In the genomic region with DNA sequence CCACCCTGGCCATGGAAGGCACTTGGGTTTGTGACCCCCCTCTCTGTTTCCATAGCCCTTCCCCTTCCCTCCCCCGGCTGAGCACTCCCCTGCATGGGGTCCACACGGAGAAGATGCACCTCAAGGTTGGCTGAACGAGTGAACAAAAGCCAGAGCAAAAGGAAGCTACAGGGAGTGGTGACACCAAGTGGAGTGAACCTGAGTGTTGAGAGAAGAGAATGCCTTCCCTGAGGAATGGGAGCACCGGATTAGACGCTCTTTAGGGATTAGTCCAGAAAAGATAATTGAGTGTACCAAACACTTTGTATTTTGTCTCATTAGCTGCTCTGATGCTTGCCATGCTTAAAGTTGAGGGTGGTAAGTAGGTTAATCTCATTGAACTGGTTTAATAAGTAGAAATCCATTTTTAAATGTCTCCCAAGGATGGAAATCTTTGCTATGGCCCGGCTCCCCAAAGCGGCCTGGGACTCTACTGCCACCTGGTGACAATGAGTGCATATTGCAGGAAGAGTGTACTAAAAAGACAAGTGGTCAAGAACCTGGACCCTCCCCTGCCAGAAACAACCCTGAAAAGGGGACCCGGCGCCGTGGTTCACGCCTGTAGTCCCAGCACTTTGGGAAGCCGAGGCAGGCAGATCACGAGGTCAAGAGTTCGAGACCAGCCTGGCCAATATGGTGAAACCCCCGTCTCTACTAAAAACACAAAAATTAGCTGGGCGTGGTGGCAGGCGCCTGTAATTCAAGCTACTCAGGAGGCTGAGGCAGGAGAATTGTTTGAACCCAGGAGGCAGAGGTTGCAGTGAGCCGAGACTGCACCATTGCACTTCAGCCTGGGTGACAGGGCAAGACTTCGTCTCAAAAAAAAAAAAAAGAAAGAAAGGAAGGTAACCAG, we compare ENCODE assay signal across 9 cellular contexts.
DNase-seq lines count a peak whose midpoint lies in the region; ATAC-seq and TF ChIP-seq lines count a peak whose summit lies in the region.
"Had no signal": no experiment of that assay in that cellular context is flagged by ENCODE, and none has a peak within 500 bp of the region (broad histone marks: within the 10 kb centered on the region; RNA-seq: fewer than 3 reads in every experiment).

No MANE protein-coding gene starts in this region.

- no peak for ATAC-seq in stimulated activated naive B cell treated with anti-CD40 and anti-IgM and Interleukin-4, amounts not matched to agents 10 μg/mL and 1 μg/mL and 100 μg/mL, for 72 hours (replicated peaks)
- ATAC-seq: T-cell had no signal

- peaks cover 33 to 37% of the 10 kb centered on the region in 2 donors for H3K27me3 Mint-ChIP-seq in stimulated activated naive B cell treated with anti-CD40 and anti-IgM and Interleukin-4, amounts not matched to agents 10 μg/mL and 1 μg/mL and 100 μg/mL, for 72 hours

- H3K9me3 Mint-ChIP-seq in stimulated activated naive B cell treated with anti-CD40 and anti-IgM and Interleukin-4, amounts not matched to agents 10 μg/mL and 1 μg/mL and 100 μg/mL, for 72 hours = no peaks in the 10 kb centered on the region
- H3K9me3 Mint-ChIP-seq: T-cell had no signal

- TF ChIP-seq CTCF in GM13977 (IDR thresholded peaks at IDR 0.05; ENCODE audit: extremely low read depth, insufficient read depth, missing control alignments) (peak; percentile 78), fibroblast of pulmonary artery (IDR thresholded peaks at IDR 0.05; ENCODE audit: low read length, missing control alignments) (peak; percentile 63)

- peak; percentile 33 for DNase-seq in CMK (ENCODE audit: low read depth)
- peak; percentile 81 for DNase-seq in GM13977 (ENCODE audit: low spot score)
- DNase-seq in RKO (ENCODE audit: low spot score) = peak; percentile 23
- DNase-seq in fibroblast of pulmonary artery (ENCODE audit: low read depth) = peak; percentile 25
- DNase-seq in stimulated activated naive B cell treated with anti-CD40 and anti-IgM and Interleukin-4, amounts not matched to agents 10 μg/mL and 1 μg/mL and 100 μg/mL, for 72 hours = peak; percentile 21
- no peak for DNase-seq in cortex of kidney (lab: John Stamatoyannopoulos, UW)
- no peak for DNase-seq in NCI-H1436 (lab: John Stamatoyannopoulos, UW)
- no peak for DNase-seq in OCI-M2 (lab: John Stamatoyannopoulos, UW; ENCODE audit: unreplicated experiment)

- H3K27ac Mint-ChIP-seq in stimulated activated naive B cell treated with anti-CD40 and anti-IgM and Interleukin-4, amounts not matched to agents 10 μg/mL and 1 μg/mL and 100 μg/mL, for 72 hours = no peak overlapping the region
- H3K27ac Mint-ChIP-seq: T-cell had no signal

- in situ Hi-C loops in GM13977 (cut with MboI; ENCODE audit: low pct_unique_long_range_greater_than_20kb, low sequenced_read_pairs, unreplicated experiment) = no loop called here

- H3K4me1 Mint-ChIP-seq in stimulated activated naive B cell treated with anti-CD40 and anti-IgM and Interleukin-4, amounts not matched to agents 10 μg/mL and 1 μg/mL and 100 μg/mL, for 72 hours = peaks cover 0 to 7% of the 10 kb centered on the region in 2 donors
- H3K4me1 Mint-ChIP-seq: T-cell had no signal

- no peak overlapping the region for H3K4me3 ChIP-seq in fibroblast of pulmonary artery (replicated peaks; ENCODE audit: low read depth, low read length)

- H3K4me3 Mint-ChIP-seq in stimulated activated naive B cell treated with anti-CD40 and anti-IgM and Interleukin-4, amounts not matched to agents 10 μg/mL and 1 μg/mL and 100 μg/mL, for 72 hours = no peak overlapping the region
- H3K4me3 Mint-ChIP-seq: T-cell had no signal

- no peaks in the 10 kb centered on the region for H3K36me3 Mint-ChIP-seq in stimulated activated naive B cell treated with anti-CD40 and anti-IgM and Interleukin-4, amounts not matched to agents 10 μg/mL and 1 μg/mL and 100 μg/mL, for 72 hours
- H3K36me3 Mint-ChIP-seq: T-cell had no signal

Comparison
In these comparisons a context has a peak if more than half of its experiments do, and no peak if none do; other contexts are left out.
1. DNase-seq: peak in CMK (single experiment), GM13977 (single experiment), RKO (single experiment), fibroblast of pulmonary artery (single experiment) and stimulated activated naive B cell treated with anti-CD40 and anti-IgM and Interleukin-4, amounts not matched to agents 10 μg/mL and 1 μg/mL and 100 μg/mL, for 72 hours (single experiment); none in cortex of kidney (single experiment), NCI-H1436 (single experiment) and OCI-M2 (single experiment).